Comparison of ENCODE assay signal across 10 cellular contexts in genomic region chr20:19814241-19814640, GRCh38. TPM values are rescaled to one million over a fixed set of nuclear protein-coding genes. Genes with fewer than 3 reads are reported as not detected.
DNase-seq lines count a peak whose midpoint lies in the region; TF ChIP-seq lines count a peak whose summit lies in the region.
"Had no signal": no experiment of that assay in that cellular context is flagged by ENCODE, and none has a peak within 500 bp of the region (broad histone marks: within the 10 kb centered on the region; RNA-seq: fewer than 3 reads in every experiment).

No MANE protein-coding gene starts in this region.

- TF ChIP-seq CTCF in A673 (conservative IDR thresholded peaks at IDR 0.05; ENCODE audit: low read depth, low read length), result no peak
- TF ChIP-seq CTCF in coronary artery (IDR thresholded peaks at IDR 0.05), result no peak

- H3K14ac ChIP-seq in trophoblast cell (ENCODE audit: low read length), result no peak overlapping the region
- H3K14ac ChIP-seq in neuronal stem cell (ENCODE audit: low read length), result no peak overlapping the region

- H2BK12ac ChIP-seq in trophoblast cell (ENCODE audit: low read length) (no peak overlapping the region), neuronal stem cell (ENCODE audit: low read length) (no peak overlapping the region)

- no peaks in the 10 kb centered on the region for H3K36me3 ChIP-seq in A673 (ENCODE audit: insufficient read depth, low read length, poor library complexity, severe bottlenecking)
- H3K36me3 ChIP-seq in trophoblast cell (ENCODE audit: control insufficient read depth in 1 of 2, insufficient read depth in 2 of 2, low read length in 2 of 2), result peaks cover 4 to 14% of the 10 kb centered on the region in 2 experiments
- peaks cover 0 to 9% of the 10 kb centered on the region in 2 donors for H3K36me3 ChIP-seq in neuronal stem cell (replicated peaks in 1 of 2; ENCODE audit: control insufficient read depth in 2 of 2, insufficient read depth in 2 of 2, low read length in 2 of 2)

- H4K12ac ChIP-seq in trophoblast cell (ENCODE audit: low read depth, low read length), result no peak overlapping the region

- H3K79me1 ChIP-seq in trophoblast cell (ENCODE audit: low read length), result no peaks in the 10 kb centered on the region
- no peaks in the 10 kb centered on the region for H3K79me1 ChIP-seq in neuronal stem cell (ENCODE audit: low read depth, low read length)

- intact Hi-C loops in A673 (cut with micrococcal nuclease; ENCODE audit: unreplicated experiment), result no loop called here

- H3K4me2 ChIP-seq in trophoblast cell (ENCODE audit: low read length) (no peak overlapping the region), neuronal stem cell (ENCODE audit: insufficient read depth, low read length, poor library complexity, severe bottlenecking) (no peak overlapping the region)

- no peaks in the 10 kb centered on the region for H3K27me3 ChIP-seq in A673 (replicated peaks; ENCODE audit: insufficient read depth, low read depth, low read length, poor library complexity)
- H3K27me3 ChIP-seq in trophoblast cell (ENCODE audit: insufficient read depth, low read length), result no peaks in the 10 kb centered on the region
- H3K27me3 ChIP-seq in neuronal stem cell (ENCODE audit: control insufficient read depth in 3 of 3, insufficient read depth in 3 of 3, low read depth in 1 of 3, low read length in 3 of 3), result no peaks in the 10 kb centered on the region

- DNase-seq in A673 (ENCODE audit: low spot score) (no peak), LHCN-M2 (ENCODE audit: low read depth) (peak; percentile 50), coronary artery (ENCODE audit: low spot score) (no peak), trophoblast cell (no peak), T-helper 9 cell (no peak), neuronal stem cell (ENCODE audit: low spot score) (no peak), NOMO-1 (lab: John Stamatoyannopoulos, UW; ENCODE audit: unreplicated experiment in 2 of 2) (no peak)
- DNase-seq in stimulated activated CD4-positive, alpha-beta T cell treated with anti-CD3 and anti-CD28 coated beads, Interleukin-4, amount 100 ng/mL, for 1 hour, result no peak
- DNase-seq: kidney; stimulated activated CD4-positive, alpha-beta T cell treated with anti-CD3 and anti-CD28 coated beads, Interleukin-2, amount 100 ng/mL, for 24 hours had no signal

- H3K4me1 ChIP-seq in A673 (ENCODE audit: insufficient read depth, low read length, poor library complexity, severe bottlenecking) (peaks cover 45% of the 10 kb centered on the region), trophoblast cell (ENCODE audit: control insufficient read depth in 1 of 2, insufficient read depth in 2 of 2, low read length in 2 of 2) (peaks cover 0 to 3% of the 10 kb centered on the region in 2 experiments), neuronal stem cell (ENCODE audit: control insufficient read depth in 2 of 2, insufficient read depth in 1 of 2, low read depth in 1 of 2, low read length in 2 of 2) (peaks cover 0 to 3% of the 10 kb centered on the region in 2 donors)

- no TSS peak for BruUV-seq in A673 (replicated peaks; lab: Mats Ljungman, UMichigan)

- H2AFZ ChIP-seq in trophoblast cell (ENCODE audit: insufficient read depth, low read length, poor library complexity) (no peak overlapping the region), neuronal stem cell (ENCODE audit: low read length) (no peak overlapping the region)

- peak overlapping the region; percentile 34 for H2AK5ac ChIP-seq in trophoblast cell (ENCODE audit: low read length)
- H2AK5ac ChIP-seq in neuronal stem cell (ENCODE audit: low read depth, low read length), result no peak overlapping the region

- H3K9me3 ChIP-seq in A673 (ENCODE audit: low read depth, low read length, poor library complexity, severe bottlenecking) (no peaks in the 10 kb centered on the region), trophoblast cell (ENCODE audit: insufficient read depth, low read depth, low read length) (no peaks in the 10 kb centered on the region), neuronal stem cell (replicated peaks in 1 of 2; ENCODE audit: control insufficient read depth in 2 of 2, insufficient read depth in 1 of 2, low read depth in 1 of 2, low read length in 2 of 2) (peaks cover 0 to 2% of the 10 kb centered on the region in 2 donors)

- H4K8ac ChIP-seq in trophoblast cell (ENCODE audit: low read depth, low read length) (no peak overlapping the region), neuronal stem cell (ENCODE audit: low read depth, low read length) (no peak overlapping the region)

- CTCF ChIA-PET in A673 (lab: Charles Lee), result no interaction called here

- POLR2A ChIA-PET in A673 (lab: Charles Lee; ENCODE audit: low non-redundant PET), result no interaction called here

- H3K23ac ChIP-seq in trophoblast cell (ENCODE audit: low read length) (no peak overlapping the region), neuronal stem cell (ENCODE audit: low read depth, low read length, poor library complexity) (no peak overlapping the region)

- no peak overlapping the region for H3K4me3 ChIP-seq in A673 (ENCODE audit: low read depth, low read length, poor library complexity, severe bottlenecking)
- no peak overlapping the region for H3K4me3 ChIP-seq in coronary artery
- H3K4me3 ChIP-seq in trophoblast cell (ENCODE audit: low read depth, low read length), result no peak overlapping the region
- H3K4me3 ChIP-seq in neuronal stem cell (ENCODE audit: low read length in 2 of 2), result no peak overlapping the region

- no peak overlapping the region for H2BK5ac ChIP-seq in trophoblast cell (ENCODE audit: low read depth, low read length, poor library complexity)
- H2BK5ac ChIP-seq in neuronal stem cell (ENCODE audit: low read length), result no peak overlapping the region

- H3K4ac ChIP-seq in trophoblast cell (ENCODE audit: low read depth, low read length) (no peak overlapping the region), neuronal stem cell (ENCODE audit: low read length) (no peak overlapping the region)

- H3K18ac ChIP-seq in trophoblast cell (ENCODE audit: low read length) (no peak overlapping the region), neuronal stem cell (ENCODE audit: low read length) (no peak overlapping the region)

- H3K9ac ChIP-seq in trophoblast cell (ENCODE audit: low read length), result no peak overlapping the region
- no peak overlapping the region for H3K9ac ChIP-seq in neuronal stem cell (ENCODE audit: low read depth, low read length, poor library complexity)

- H4K91ac ChIP-seq in trophoblast cell (ENCODE audit: low read depth, low read length) (no peak overlapping the region), neuronal stem cell (ENCODE audit: low read depth, low read length, poor library complexity) (no peak overlapping the region)

- WGBS in trophoblast cell (ENCODE audit: extremely low coverage, insufficient coverage, insufficient read length), result no CpG with 5 or more reads among the region's 5 CpGs
- WGBS in neuronal stem cell (ENCODE audit: extremely low coverage in 2 of 2, insufficient read length in 2 of 2, insufficient replicate concordance in 1 of 2), 2 donors, result no CpG with 5 or more reads among the region's 5 CpGs

- H3K79me2 ChIP-seq in trophoblast cell (ENCODE audit: control insufficient read depth, insufficient read depth, low read length, poor library complexity), result no peaks in the 10 kb centered on the region

- no peak overlapping the region for H2BK15ac ChIP-seq in neuronal stem cell (ENCODE audit: low read length)

- no peak overlapping the region for H2BK120ac ChIP-seq in trophoblast cell (ENCODE audit: insufficient read depth, low read length, poor library complexity)
- no peak overlapping the region for H2BK120ac ChIP-seq in neuronal stem cell (ENCODE audit: low read depth, low read length)

- H3K27ac ChIP-seq in A673 (ENCODE audit: low read depth, low read length, poor library complexity, severe bottlenecking) (peak overlapping the region; percentile 37), coronary artery (peak overlapping the region; percentile 17 to 52), trophoblast cell (ENCODE audit: low read depth, low read length) (no peak overlapping the region), neuronal stem cell (replicated peaks; ENCODE audit: low read length) (no peak overlapping the region)

RNA-seq across cellular contexts. Expression of gene RIN2, which starts 56.2 kb away (rescaled TPM):
- total RNA-seq in A673 (2021) (14.6 and 18.5 TPM in 2 replicates), LHCN-M2 (2014; rRNA removed) (71.6 and 73.6 TPM in 2 replicates)
- 24.6 TPM for polyA plus RNA-seq in LHCN-M2 (2012)
- 16.5 and 17.0 TPM in 2 replicates for polyA plus RNA-seq in trophoblast cell (2013)
- polyA plus RNA-seq in neuronal stem cell (2013, experiment 1 of 2), result 5.9 TPM
- polyA plus RNA-seq in neuronal stem cell (2013, experiment 2 of 2), result 5.0 TPM

Comparison
In these comparisons a context has a peak if more than half of its experiments do, and no peak if none do; other contexts are left out.
1. H3K27ac ChIP-seq: peak in A673 (single experiment) and coronary artery (2 of 2); none in trophoblast cell (single experiment) and neuronal stem cell (single experiment).